In the genomic region with DNA sequence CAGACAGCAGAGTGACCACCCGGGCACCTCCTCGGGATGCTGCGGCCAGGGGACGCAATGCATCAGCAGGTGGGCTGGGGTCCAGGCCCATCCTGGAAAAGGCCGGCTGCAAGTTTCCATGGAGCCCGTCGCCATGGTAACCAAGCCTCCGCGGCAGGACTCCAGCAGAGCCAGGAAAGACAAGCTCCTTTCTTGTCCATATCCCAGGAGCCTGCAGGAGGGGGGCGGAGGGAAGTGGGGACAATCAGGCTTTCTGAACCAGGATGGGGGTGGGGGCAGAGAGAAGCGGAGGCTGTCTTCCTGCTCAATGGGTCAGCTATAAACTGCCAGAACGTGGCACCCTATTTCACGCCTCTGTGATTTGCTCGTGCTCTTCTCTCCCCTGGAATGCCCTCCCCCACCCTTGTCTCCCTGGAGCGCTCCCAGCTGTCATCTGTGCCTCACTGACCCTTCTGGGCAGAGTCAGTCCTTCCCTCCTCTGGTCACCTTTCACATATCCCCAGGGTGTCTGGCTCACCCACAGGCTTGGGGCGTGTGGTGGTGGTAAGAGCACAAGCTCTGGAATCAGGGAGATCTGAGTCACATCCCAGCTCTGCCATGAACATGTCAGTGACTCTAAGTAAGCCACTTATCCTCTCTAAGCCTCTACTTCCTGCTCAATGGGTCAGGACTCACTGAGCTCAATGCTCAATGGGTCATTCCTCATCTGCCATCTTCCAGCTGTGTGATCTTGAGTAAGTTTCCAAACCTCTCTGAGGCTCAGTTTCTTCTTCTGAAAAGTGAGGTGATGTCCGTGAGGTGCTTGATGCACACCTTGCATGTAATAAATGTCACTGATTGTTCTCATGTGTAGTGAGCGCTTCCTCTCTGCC, we compare ENCODE assay signal across 9 cellular contexts. TPM values are rescaled to one million over a fixed set of nuclear protein-coding genes. Genes with fewer than 3 reads are reported as not detected.
DNase-seq lines count a peak whose midpoint lies in the region; ATAC-seq, FAIRE-seq and TF ChIP-seq lines count a peak whose summit lies in the region.
"Had no signal": no experiment of that assay in that cellular context is flagged by ENCODE, and none has a peak within 500 bp of the region (broad histone marks: within the 10 kb centered on the region; RNA-seq: fewer than 3 reads in every experiment).

No MANE protein-coding gene starts in this region.

- H3K4me2 ChIP-seq in smooth muscle cell = peak overlapping the region; percentile 63

- no peak overlapping the region for H3K27ac Mint-ChIP-seq in activated CD4-positive, alpha-beta T cell treated with anti-CD3 and anti-CD28 coated beads for 36 hours

- H3K36me3 Mint-ChIP-seq in activated CD4-positive, alpha-beta T cell treated with anti-CD3 and anti-CD28 coated beads for 36 hours (ENCODE audit: low read depth) = no peaks in the 10 kb centered on the region

- no peak overlapping the region for H3K9ac ChIP-seq in iPS-18a (ENCODE audit: low read length)
- H3K9ac ChIP-seq in smooth muscle cell (ENCODE audit: low read depth) = peak overlapping the region; percentile 59

- H3K4me3 ChIP-seq in iPS-18a (ENCODE audit: low read length) = peak overlapping the region; percentile 32
- H3K4me3 ChIP-seq in smooth muscle cell = no peak overlapping the region

- 25% methylated on average over 16 of the region's 18 CpGs for WGBS in smooth muscle cell (ENCODE audit: low lambda C conversion rate)

- intact Hi-C loops in activated CD4-positive, alpha-beta T cell treated with anti-CD3 and anti-CD28 coated beads for 36 hours (cut with DNase I, micrococcal nuclease) = no loop called here

- POLR2A ChIA-PET in activated CD4-positive, alpha-beta T cell treated with anti-CD3 and anti-CD28 coated beads for 36 hours (lab: Charles Lee) = no interaction called here

- no peaks in the 10 kb centered on the region for H3K36me3 ChIP-seq in iPS-18a (ENCODE audit: control insufficient read depth, low read depth, low read length)
- H3K36me3 ChIP-seq in smooth muscle cell (ENCODE audit: low read depth) = no peaks in the 10 kb centered on the region

- no peaks in the 10 kb centered on the region for H3K9me3 Mint-ChIP-seq in activated CD4-positive, alpha-beta T cell treated with anti-CD3 and anti-CD28 coated beads for 36 hours (ENCODE audit: low read depth)

- CTCF ChIA-PET in activated CD4-positive, alpha-beta T cell treated with anti-CD3 and anti-CD28 coated beads for 36 hours (lab: Charles Lee) = interaction anchor here (0.6 to 1.1 kb wide), 3 partner anchors 15 to 206 kb away, joined by 3 read pairs; no protein-coding TSS in a partner anchor

- no peaks in the 10 kb centered on the region for H3K79me2 ChIP-seq in smooth muscle cell (ENCODE audit: low read depth)

- peaks cover 32% of the 10 kb centered on the region for H3K27me3 Mint-ChIP-seq in activated CD4-positive, alpha-beta T cell treated with anti-CD3 and anti-CD28 coated beads for 36 hours

- no peak for DNase-seq in activated CD4-positive, alpha-beta T cell treated with anti-CD3 and anti-CD28 coated beads for 36 hours
- no peak for DNase-seq in activated CD4-positive, alpha-beta T cell treated with anti-CD3 and anti-CD28 coated beads for 1 hour
- DNase-seq in anterior cingulate cortex (lab: John Stamatoyannopoulos, UW) = peak; percentile 40 to 97 (median 87)
- DNase-seq in smooth muscle cell (lab: John Stamatoyannopoulos, UW; ENCODE audit: unreplicated experiment) = peak; percentile 65
- DNase-seq in stimulated activated CD4-positive, alpha-beta T cell treated with anti-CD3 and anti-CD28 coated beads, Interleukin-4, amount 100 ng/mL, for 1 hour = no peak
- DNase-seq in GM19239 (ENCODE audit: insufficient read length, low spot score) = no peak

- H3K27ac ChIP-seq in iPS-18a (ENCODE audit: low read length) (no peak overlapping the region), smooth muscle cell (ENCODE audit: low read depth) (peak overlapping the region; percentile 47)
- H3K27ac ChIP-seq: C4-2B had no signal

- no peak for TF ChIP-seq CTCF in smooth muscle cell (IDR thresholded peaks at IDR 0.05; ENCODE audit: borderline replicate concordance, insufficient read depth, poor library complexity, severe bottlenecking)

- no peaks in the 10 kb centered on the region for H3K4me1 Mint-ChIP-seq in activated CD4-positive, alpha-beta T cell treated with anti-CD3 and anti-CD28 coated beads for 36 hours

- H2AFZ ChIP-seq in smooth muscle cell (ENCODE audit: low read depth) = no peak overlapping the region

- peak; percentile 53 for ATAC-seq in activated CD4-positive, alpha-beta T cell treated with anti-CD3 and anti-CD28 coated beads for 36 hours
- no peak for ATAC-seq in GM18511 (IDR thresholded peaks at IDR 0.05; ENCODE audit: unreplicated experiment)

- H3K27me3 ChIP-seq in iPS-18a (ENCODE audit: control insufficient read depth, insufficient read depth, low read length) (no peaks in the 10 kb centered on the region), smooth muscle cell (ENCODE audit: low read depth) (no peaks in the 10 kb centered on the region)

- H3F3A ChIP-seq in smooth muscle cell (ENCODE audit: low read depth) = no peaks in the 10 kb centered on the region

- H3K9me3 ChIP-seq in iPS-18a (ENCODE audit: control insufficient read depth, low read depth, low read length) = no peaks in the 10 kb centered on the region
- no peaks in the 10 kb centered on the region for H3K9me3 ChIP-seq in smooth muscle cell (replicated peaks; ENCODE audit: low read depth)

- no peak for FAIRE-seq in GM19239 (lab: Jason Lieb, UNC)

- no peak overlapping the region for H3K4me3 Mint-ChIP-seq in activated CD4-positive, alpha-beta T cell treated with anti-CD3 and anti-CD28 coated beads for 36 hours

- H4K20me1 ChIP-seq in smooth muscle cell (ENCODE audit: low read depth) = no peaks in the 10 kb centered on the region

- H3K4me1 ChIP-seq in iPS-18a (ENCODE audit: control insufficient read depth, low read depth, low read length) (peaks cover 27% of the 10 kb centered on the region), smooth muscle cell (ENCODE audit: low read depth) (peaks cover 30% of the 10 kb centered on the region)

RNA-seq across cellular contexts. Expression of gene LAPTM5, which starts 58.9 kb away (rescaled TPM):
- total RNA-seq in activated CD4-positive, alpha-beta T cell treated with anti-CD3 and anti-CD28 coated beads for 36 hours = 100 to 1,000 TPM; 174 to 214 TPM
- 0.49 and 1.4 TPM in 2 replicates for total RNA-seq in smooth muscle cell
- polyA plus RNA-seq in smooth muscle cell = 0.63 and 1.6 TPM in 2 replicates

Comparison
In these comparisons a context has a peak if more than half of its experiments do, and no peak if none do; other contexts are left out.
1. DNase-seq: peak in anterior cingulate cortex (58 of 58) and smooth muscle cell (single experiment); none in activated CD4-positive, alpha-beta T cell treated with anti-CD3 and anti-CD28 coated beads for 36 hours (single experiment), activated CD4-positive, alpha-beta T cell treated with anti-CD3 and anti-CD28 coated beads for 1 hour (single experiment), stimulated activated CD4-positive, alpha-beta T cell treated with anti-CD3 and anti-CD28 coated beads, Interleukin-4, amount 100 ng/mL, for 1 hour (single experiment) and GM19239 (single experiment).
2. RNA of gene LAPTM5, which starts 58.9 kb away (total RNA-seq): 174 to 214 TPM in activated CD4-positive, alpha-beta T cell treated with anti-CD3 and anti-CD28 coated beads for 36 hours; 0.49 to 1.4 TPM in smooth muscle cell; every median in the first group is over 10 times any median in the second.